In genomic region chr17:81860756-81861568, GRCh38 we compare ENCODE assay signal across 1 cellular context.
A peak's percentile ranks its signal among the peaks of the same experiment; 100 is the strongest.
TF ChIP-seq lines count a peak whose summit lies in the region.

No MANE protein-coding gene starts in this region.

TF ChIP-seq in K562, 482 proteins besides CTCF, POLR2A, EP300 and RAD21 (continued from another document and continues in another):
- TF ChIP-seq FOXM1 (IDR thresholded peaks at IDR 0.05; ENCODE audit: low read depth) (peak; percentile 41; the same call in 1 of the 2 replicates), FOXM1 (CRISPR knock-in tag; IDR thresholded peaks at IDR 0.05; ENCODE audit: low read depth) (no peak), ZNF354B (CRISPR knock-in tag; IDR thresholded peaks at IDR 0.05) (peak; percentile 67), ZNF586 (CRISPR knock-in tag; conservative IDR thresholded peaks at IDR 0.05) (peak; percentile 85; the same call in 1 of the 2 replicates), TEAD2 (tag; IDR thresholded peaks at IDR 0.05) (peak; percentile 67; the same call in 1 of the 2 replicates), MAX (CRISPR knock-in tag; IDR thresholded peaks at IDR 0.05) (peak; percentile 86), MCM3 (IDR thresholded peaks at IDR 0.05) (no peak), FUS (optimal IDR thresholded peaks at IDR 0.05; ENCODE audit: low read depth, low read length) (no peak), CEBPZ (IDR thresholded peaks at IDR 0.05; ENCODE audit: borderline replicate concordance, low read depth, low read length) (peak; percentile 65; the same call in 1 of the 2 replicates), ZNF778 (CRISPR knock-in tag; IDR thresholded peaks at IDR 0.05) (no peak), E4F1 (CRISPR knock-in tag; IDR thresholded peaks at IDR 0.05; ENCODE audit: borderline replicate concordance) (no peak), RERE (CRISPR knock-in tag; IDR thresholded peaks at IDR 0.05; ENCODE audit: borderline replicate concordance) (no peak), PRDM10 (IDR thresholded peaks at IDR 0.05; ENCODE audit: partially characterized antibody) (no peak), XRCC4 (IDR thresholded peaks at IDR 0.05; ENCODE audit: extremely low read depth, insufficient read depth, insufficient read length) (no peak), CREM (IDR thresholded peaks at IDR 0.05; ENCODE audit: low read depth) (peak; percentile 97), ZHX1 (conservative IDR thresholded peaks at IDR 0.05; ENCODE audit: low read length) (no peak), TRIM25 (IDR thresholded peaks at IDR 0.05; ENCODE audit: borderline replicate concordance) (no peak), CHAMP1 (IDR thresholded peaks at IDR 0.05) (no peak), PRMT5 (CRISPR knock-in tag; IDR thresholded peaks at IDR 0.05) (no peak), ZNF431 (CRISPR knock-in tag; IDR thresholded peaks at IDR 0.05) (no peak), ID3 (CRISPR knock-in tag; IDR thresholded peaks at IDR 0.05) (no peak), ID3 (tag; IDR thresholded peaks at IDR 0.05) (no peak), MAFF (IDR thresholded peaks at IDR 0.05; ENCODE audit: low read length) (no peak), HEY1 (CRISPR knock-in tag; IDR thresholded peaks at IDR 0.05; ENCODE audit: borderline replicate concordance) (no peak; the same call in 1 of the 2 replicates), TAF15 (IDR thresholded peaks at IDR 0.05; ENCODE audit: low read depth, low read length) (no peak), MIER1 (IDR thresholded peaks at IDR 0.05; ENCODE audit: low read depth) (no peak), POLR2H (tag; IDR thresholded peaks at IDR 0.05; ENCODE audit: low read depth) (peak; percentile 69), GMEB1 (CRISPR knock-in tag; IDR thresholded peaks at IDR 0.05) (peak; percentile 82), ZFP1 (CRISPR knock-in tag; IDR thresholded peaks at IDR 0.05) (no peak)
